ENCODE assay signal across 8 cellular contexts in genomic region chr15:90248760-90249122, GRCh38. TPM values are rescaled to one million over a fixed set of nuclear protein-coding genes. Genes with fewer than 3 reads are reported as not detected.
DNase-seq lines count a peak whose midpoint lies in the region; ATAC-seq and TF ChIP-seq lines count a peak whose summit lies in the region.

No MANE protein-coding gene starts in this region.

- H3K4me3 ChIP-seq in mammary epithelial cell (replicated peaks in 1 of 3; ENCODE audit: insufficient read depth in 1 of 3, low read depth in 2 of 3, low read length in 3 of 3), result no peak overlapping the region
- no peak overlapping the region for H3K4me3 ChIP-seq in body of pancreas
- H3K4me3 ChIP-seq in upper lobe of right lung, result peak overlapping the region; percentile 65

- H3K4me3 Mint-ChIP-seq in MCF 10A (ENCODE audit: unreplicated experiment) (peak overlapping the region; percentile 74), memory B cell (peak overlapping the region; percentile 72)

- TF ChIP-seq POLR2A in body of pancreas (IDR thresholded peaks at IDR 0.05), result no peak

- H3K36me3 ChIP-seq in mammary epithelial cell (ENCODE audit: insufficient read depth, low read length) (no peaks in the 10 kb centered on the region), body of pancreas (replicated peaks in 1 of 2; ENCODE audit: insufficient read depth in 1 of 2, low read depth in 2 of 2) (no peaks in the 10 kb centered on the region), upper lobe of right lung (no peaks in the 10 kb centered on the region)

- H3K4me2 ChIP-seq in mammary epithelial cell (ENCODE audit: insufficient read depth, low read depth, low read length), result no peak overlapping the region

- H2AFZ ChIP-seq in mammary epithelial cell (ENCODE audit: low read depth, low read length), result no peak overlapping the region

- TF ChIP-seq CTCF in MCF 10A (IDR thresholded peaks at IDR 0.05; ENCODE audit: unreplicated experiment) (no peak), mammary epithelial cell (conservative IDR thresholded peaks at IDR 0.05 in 1 of 2, IDR thresholded peaks at IDR 0.05 in 1 of 2; ENCODE audit: extremely low read depth in 1 of 2, insufficient read depth in 1 of 2, low read depth in 1 of 2, low read length in 2 of 2) (no peak), body of pancreas (IDR thresholded peaks at IDR 0.05) (no peak), upper lobe of right lung (IDR thresholded peaks at IDR 0.05) (no peak), GM13976 (IDR thresholded peaks at IDR 0.05; ENCODE audit: borderline replicate concordance, control extremely low read depth, extremely low read depth, insufficient read depth, missing control alignments) (no peak)

- WGBS in mammary epithelial cell (ENCODE audit: low coverage, missing lambda C conversion rate), result 73% methylated on average over 5 of the region's 5 CpGs
- 63 to 80% methylated on average over 2 to 5 of the region's 5 CpGs for WGBS in body of pancreas, 2 donors

- intact Hi-C loops in MCF 10A (cut with micrococcal nuclease), result no loop called here
- intact Hi-C loops in mammary epithelial cell (cut with micrococcal nuclease), result no loop called here
- intact Hi-C loops in body of pancreas (cut with DNase I), result no loop called here
- intact Hi-C loops in upper lobe of right lung (cut with DNase I), result no loop called here

- POLR2A ChIA-PET in MCF 10A (lab: Yijun Ruan, JAX), result interaction anchor here (0.6 to 4.7 kb wide), 8 partner anchors 11 to 477 kb away, joined by 3 to 33 read pairs (median 3); partner anchors contain the start of genes CIB1, GDPGP1 and NGRN

- H3K9me3 Mint-ChIP-seq in MCF 10A (ENCODE audit: unreplicated experiment) (no peaks in the 10 kb centered on the region), memory B cell (no peaks in the 10 kb centered on the region)

- H3K4me1 Mint-ChIP-seq in MCF 10A (ENCODE audit: insufficient read depth, unreplicated experiment), result no peaks in the 10 kb centered on the region
- peaks cover 11% of the 10 kb centered on the region for H3K4me1 Mint-ChIP-seq in memory B cell

- peak; percentile 6 for ATAC-seq in body of pancreas
- ATAC-seq in memory B cell (ENCODE audit: low read depth), result no peak
- ATAC-seq in upper lobe of right lung, result no peak
- no peak for ATAC-seq in HG03095 (IDR thresholded peaks at IDR 0.05; ENCODE audit: unreplicated experiment)

- no TSS peak for BruUV-seq in MCF 10A (replicated peaks; lab: Mats Ljungman, UMichigan)
- BruUV-seq in mammary epithelial cell (replicated peaks; lab: Mats Ljungman, UMichigan), result no TSS peak

- no peak overlapping the region for H3K9ac ChIP-seq in mammary epithelial cell (ENCODE audit: insufficient read depth, low read length)

- dilution Hi-C loops in mammary epithelial cell (cut with HindIII; ENCODE audit: low sequenced_read_pairs), result no loop called here

- in situ Hi-C loops in mammary epithelial cell (cut with MboI; ENCODE audit: low sequenced_read_pairs in 2 of 2), result no loop called here
- in situ Hi-C loops in GM13976 (cut with MboI; ENCODE audit: low sequenced_read_pairs, unreplicated experiment), result no loop called here

- no peaks in the 10 kb centered on the region for H3K9me3 ChIP-seq in mammary epithelial cell (replicated peaks; ENCODE audit: insufficient read depth, low read length)
- H3K9me3 ChIP-seq in body of pancreas, result no peaks in the 10 kb centered on the region
- no peaks in the 10 kb centered on the region for H3K9me3 ChIP-seq in upper lobe of right lung

- H3K27me3 Mint-ChIP-seq in MCF 10A (ENCODE audit: insufficient read depth, unreplicated experiment) (no peaks in the 10 kb centered on the region), memory B cell (no peaks in the 10 kb centered on the region)

- H3K36me3 Mint-ChIP-seq in MCF 10A (ENCODE audit: insufficient read depth, unreplicated experiment) (no peaks in the 10 kb centered on the region), memory B cell (no peaks in the 10 kb centered on the region)

- H3K27ac ChIP-seq in mammary epithelial cell (ENCODE audit: insufficient read depth, low read depth, low read length) (no peak overlapping the region), body of pancreas (no peak overlapping the region), upper lobe of right lung (no peak overlapping the region)

- DNase-seq in MCF 10A (ENCODE audit: unreplicated experiment) (no peak), mammary epithelial cell (no peak), body of pancreas (no peak), memory B cell (ENCODE audit: low spot score in 2 of 2) (no peak), upper lobe of right lung (no peak), GM13976 (ENCODE audit: low spot score) (no peak), UCSD-AML1 (lab: John Stamatoyannopoulos, UW; ENCODE audit: unreplicated experiment) (no peak)

- H3K4me1 ChIP-seq in mammary epithelial cell (ENCODE audit: insufficient read depth, low read length) (peaks cover 6% of the 10 kb centered on the region), body of pancreas (peaks cover 10% of the 10 kb centered on the region), upper lobe of right lung (no peaks in the 10 kb centered on the region)

- H3K27me3 ChIP-seq in mammary epithelial cell (ENCODE audit: insufficient read depth, low read length) (no peaks in the 10 kb centered on the region), body of pancreas (no peaks in the 10 kb centered on the region), upper lobe of right lung (no peaks in the 10 kb centered on the region)

- no peaks in the 10 kb centered on the region for H4K20me1 ChIP-seq in mammary epithelial cell (ENCODE audit: insufficient read depth, low read length)

- H3K79me2 ChIP-seq in mammary epithelial cell (ENCODE audit: insufficient read depth, low read length), result no peaks in the 10 kb centered on the region

- no peak overlapping the region for H3K27ac Mint-ChIP-seq in MCF 10A (ENCODE audit: low read depth, unreplicated experiment)
- peak overlapping the region; percentile 20 for H3K27ac Mint-ChIP-seq in memory B cell

- CTCF ChIA-PET in MCF 10A (lab: Yijun Ruan, JAX) (interaction anchor here (0.6 to 2.7 kb wide), 7 partner anchors 11 to 365 kb away, joined by 3 to 15 read pairs (median 4); partner anchors contain the start of gene CIB1), mammary epithelial cell (lab: Charles Lee; ENCODE audit: low non-redundant PET) (interaction anchor here (0.7 kb wide), 1 partner anchor 15 kb away, joined by 4 read pairs; the partner anchor contains the start of gene CIB1)

RNA-seq across cellular contexts. Expression of gene TTLL13, which starts 0.6 kb away (rescaled TPM):
- total RNA-seq in MCF 10A (2022) (0.47 TPM in 1 of 2 replicates, not detected in the other), mammary epithelial cell (under 1 TPM; 0.17 to 0.21 TPM), body of pancreas (not detected), upper lobe of right lung (not detected)
- polyA plus RNA-seq in mammary epithelial cell, result 0.02 TPM
- polyA minus RNA-seq in mammary epithelial cell, result not detected

RNA-seq across cellular contexts. Expression of gene GDPGP1, which starts 14.7 kb away (rescaled TPM):
- total RNA-seq in MCF 10A (2022), result 3.4 and 6.6 TPM in 2 replicates
- total RNA-seq in mammary epithelial cell, result 1 to 10 TPM; 3.9 to 6.8 TPM
- 2.6 TPM for polyA plus RNA-seq in mammary epithelial cell
- 7.6 TPM for polyA minus RNA-seq in mammary epithelial cell
- 1 to 10 TPM in 1 of 2 donors, under 1 TPM in 1; 0.33 to 5.2 TPM for total RNA-seq in body of pancreas
- total RNA-seq in upper lobe of right lung, result 11.2 TPM

RNA-seq across cellular contexts. Expression of gene CIB1, which starts 15.0 kb away (rescaled TPM):
- total RNA-seq in MCF 10A (2022) (45.6 and 50.5 TPM in 2 replicates), mammary epithelial cell (10 to 100 TPM; 14.8 to 74.6 TPM), body of pancreas (10 to 100 TPM; 36.6 to 59.0 TPM), upper lobe of right lung (62.8 TPM)
- 115 TPM for polyA plus RNA-seq in mammary epithelial cell
- 42.4 TPM for polyA minus RNA-seq in mammary epithelial cell

RNA-seq across cellular contexts. Expression of gene NGRN, which starts 16.7 kb away (rescaled TPM):
- total RNA-seq in MCF 10A (2022) (70.5 and 77.0 TPM in 2 replicates), mammary epithelial cell (10 to 100 TPM; 55.3 to 77.2 TPM), body of pancreas (10 to 100 TPM; 27.4 to 27.8 TPM), upper lobe of right lung (75.0 TPM)
- 36.4 TPM for polyA plus RNA-seq in mammary epithelial cell
- 11.9 TPM for polyA minus RNA-seq in mammary epithelial cell

RNA-seq across cellular contexts. Expression of gene SEMA4B, which starts 47.6 kb away (rescaled TPM):
- total RNA-seq in MCF 10A (2022), result 38.6 and 46.4 TPM in 2 replicates
- total RNA-seq in mammary epithelial cell, result 100 to 1,000 TPM in 1 of 2 donors, 10 to 100 TPM in 1; 44.3 to 108 TPM
- 85.9 TPM for polyA plus RNA-seq in mammary epithelial cell
- polyA minus RNA-seq in mammary epithelial cell, result 152 TPM
- 10 to 100 TPM; 42.8 to 63.9 TPM for total RNA-seq in body of pancreas
- 48.7 TPM for total RNA-seq in upper lobe of right lung
